11 cellular contexts compared by ENCODE assay signal in genomic region chr14:89366580-89367448, GRCh38. TPM values are rescaled to one million over a fixed set of nuclear protein-coding genes. Genes with fewer than 3 reads are reported as not detected.
DNase-seq lines count a peak whose midpoint lies in the region; ATAC-seq and TF ChIP-seq lines count a peak whose summit lies in the region.
"Had no signal": no experiment of that assay in that cellular context is flagged by ENCODE, and none has a peak within 500 bp of the region (broad histone marks: within the 10 kb centered on the region; RNA-seq: fewer than 3 reads in every experiment).

No MANE protein-coding gene starts in this region.

- H3K27ac ChIP-seq in GM23338 (ENCODE audit: low read depth) (peak overlapping the region; percentile 81; the same call in 1 of the 2 replicates), psoas muscle (peak overlapping the region; percentile 77)

- H3K9ac ChIP-seq in iPS-15b (ENCODE audit: low read depth, low read length), result peak overlapping the region; percentile 29

- H2AFZ ChIP-seq in GM23338, result no peak overlapping the region

- peak overlapping the region; percentile 40; the same call in 1 of the 2 replicates for H3K4me2 ChIP-seq in GM23338

- DNase-seq in GM23338 (ENCODE audit: low spot score) (no peak), psoas muscle (peak in 1 of 2 donors; percentile 55), NCI-H524 treated with DMSO at 0.1 percent for 48 hours (lab: John Stamatoyannopoulos, UW) (no peak)
- DNase-seq: DMS79 treated with DMSO at 0.1 percent for 48 hours; NCI-H69; stimulated activated CD4-positive, alpha-beta T cell treated with anti-CD3 and anti-CD28 coated beads, Interleukin-12 subunit alpha, Interleukin-12 subunit beta, amount 100 ng/mL, for 4 hours had no signal

- 32 to 60% (median 37%) methylated on average over 14 of the region's 14 CpGs for WGBS in psoas muscle, 3 donors

- ATAC-seq in GM23338 (no peak), psoas muscle (peak in 2 of 4 donors; percentile 27 to 44), HG02610 (IDR thresholded peaks at IDR 0.05; ENCODE audit: unreplicated experiment) (no peak), GM18858 (IDR thresholded peaks at IDR 0.05; ENCODE audit: unreplicated experiment) (no peak), GM21526 (IDR thresholded peaks at IDR 0.05; ENCODE audit: low FRiP score, unreplicated experiment) (no peak)
- no peak for ATAC-seq in activated T-helper 17 cell treated with anti-CD3 and anti-CD28 coated beads, Interleukin-2, amount 50 U/mL, for 72 hours (replicated peaks)

- TF ChIP-seq CTCF in GM23338 (conservative IDR thresholded peaks at IDR 0.05; ENCODE audit: low read depth in 2 of 2) (no peak), psoas muscle (IDR thresholded peaks at IDR 0.05) (no peak)

- peaks cover 10% of the 10 kb centered on the region; the same call in 1 of the 2 replicates for H3K9me2 ChIP-seq in GM23338 (ENCODE audit: insufficient read depth)

- H3K36me3 ChIP-seq in GM23338 (ENCODE audit: insufficient read depth) (no peaks in the 10 kb centered on the region), iPS-15b (ENCODE audit: control insufficient read depth, insufficient read depth, low read length) (peaks cover 5% of the 10 kb centered on the region), psoas muscle (ENCODE audit: insufficient read depth in 1 of 2, low read depth in 1 of 2) (no peaks in the 10 kb centered on the region)

- intact Hi-C loops in psoas muscle (cut with DNase I), result no loop called here

- H3K27ac Mint-ChIP-seq in GM23338, result peak overlapping the region; percentile 89
- peak overlapping the region; percentile 65 for H3K27ac Mint-ChIP-seq in activated T-helper 17 cell treated with anti-CD3 and anti-CD28 coated beads, Interleukin-2, amount 50 U/mL, for 72 hours

- H3K27me3 Mint-ChIP-seq in GM23338 (ENCODE audit: insufficient read depth, low read depth, poor library complexity), result peaks cover 23% of the 10 kb centered on the region
- no peaks in the 10 kb centered on the region for H3K27me3 Mint-ChIP-seq in activated T-helper 17 cell treated with anti-CD3 and anti-CD28 coated beads, Interleukin-2, amount 50 U/mL, for 72 hours

- peaks cover 13% of the 10 kb centered on the region; the same call in 1 of the 2 replicates for H3F3A ChIP-seq in GM23338 (replicated peaks; ENCODE audit: low read depth)

- H3K4me1 Mint-ChIP-seq in GM23338, result peaks cover 73% of the 10 kb centered on the region
- H3K4me1 Mint-ChIP-seq in activated T-helper 17 cell treated with anti-CD3 and anti-CD28 coated beads, Interleukin-2, amount 50 U/mL, for 72 hours, result peaks cover 52% of the 10 kb centered on the region

- peaks cover 43% of the 10 kb centered on the region for H4K20me1 ChIP-seq in GM23338 (replicated peaks; ENCODE audit: insufficient read depth)

- H3K9me3 ChIP-seq in iPS-15b (ENCODE audit: control insufficient read depth, insufficient read depth, low read length) (no peaks in the 10 kb centered on the region), psoas muscle (no peaks in the 10 kb centered on the region)

- H3K4me3 Mint-ChIP-seq in GM23338, result no peak overlapping the region; the same call in 2 of the 3 replicates
- no peak overlapping the region for H3K4me3 Mint-ChIP-seq in activated T-helper 17 cell treated with anti-CD3 and anti-CD28 coated beads, Interleukin-2, amount 50 U/mL, for 72 hours

- H3K27me3 ChIP-seq in GM23338 (ENCODE audit: insufficient read depth), result no peaks in the 10 kb centered on the region
- H3K27me3 ChIP-seq in iPS-15b (ENCODE audit: control insufficient read depth, insufficient read depth, low read length), result no peaks in the 10 kb centered on the region
- H3K27me3 ChIP-seq in psoas muscle (ENCODE audit: insufficient read depth in 3 of 3, low read length in 2 of 3), result no peaks in the 10 kb centered on the region

- H3K4me3 ChIP-seq in GM23338 (no peak overlapping the region), iPS-15b (ENCODE audit: low read depth, low read length) (no peak overlapping the region), psoas muscle (peak overlapping the region; percentile 33)

- H3K4me1 ChIP-seq in GM23338 (ENCODE audit: insufficient read depth), result peaks cover 74% of the 10 kb centered on the region
- peaks cover 26% of the 10 kb centered on the region for H3K4me1 ChIP-seq in iPS-15b (ENCODE audit: control insufficient read depth, insufficient read depth, low read length)
- H3K4me1 ChIP-seq in psoas muscle, result peaks cover 78% of the 10 kb centered on the region

- peaks cover 27% of the 10 kb centered on the region for H3K36me3 Mint-ChIP-seq in GM23338 (ENCODE audit: low read depth)
- H3K36me3 Mint-ChIP-seq in activated T-helper 17 cell treated with anti-CD3 and anti-CD28 coated beads, Interleukin-2, amount 50 U/mL, for 72 hours (ENCODE audit: low read depth), result peaks cover 5% of the 10 kb centered on the region

- H3K9me3 Mint-ChIP-seq in GM23338, result peaks cover 6% of the 10 kb centered on the region; the same call in 2 of the 3 replicates
- no peaks in the 10 kb centered on the region for H3K9me3 Mint-ChIP-seq in activated T-helper 17 cell treated with anti-CD3 and anti-CD28 coated beads, Interleukin-2, amount 50 U/mL, for 72 hours

- peaks cover 92% of the 10 kb centered on the region for H3K79me2 ChIP-seq in GM23338 (replicated peaks; ENCODE audit: insufficient read depth)

TF ChIP-seq in GM23338, 12 proteins besides CTCF, POLR2A, EP300 and RAD21:
- TF ChIP-seq JUNB (IDR thresholded peaks at IDR 0.05; ENCODE audit: unreplicated experiment), result no peak
- no peak for TF ChIP-seq ETS1 (IDR thresholded peaks at IDR 0.05)
- TF ChIP-seq POLR2AphosphoS5 (IDR thresholded peaks at IDR 0.05; ENCODE audit: low read depth), result no peak

RNA-seq across cellular contexts. Expression of gene FOXN3, which starts 50.2 kb away (rescaled TPM):
- 149 and 167 TPM in 2 replicates for total RNA-seq in GM23338 (2014; rRNA removed; shearing (Covaris generic))
- polyA plus RNA-seq in GM23338 (2016; fragmentation: Nextera tagmentation; extraction: Ambion mirVana) (88.3 and 98.9 TPM in 2 replicates), psoas muscle (10 to 100 TPM; 10.1 to 47.3 (median 25.6) TPM)
- 10 to 100 TPM; 56.9 to 82.3 TPM for total RNA-seq in activated T-helper 17 cell treated with anti-CD3 and anti-CD28 coated beads, Interleukin-2, amount 50 U/mL, for 72 hours
- total RNA-seq in psoas muscle, result 100 to 1,000 TPM in 2 of 4 donors, 10 to 100 TPM in 2; 73.6 to 123 (median 101) TPM
